ENCODE assay signal across 1 cellular context in genomic region chr19:35549174-35549788, GRCh38.
TF ChIP-seq lines count a peak whose summit lies in the region.

No MANE protein-coding gene starts in this region.

TF ChIP-seq in H1, 55 proteins besides CTCF, POLR2A, EP300 and RAD21:
- TF ChIP-seq GABPA (IDR thresholded peaks at IDR 0.05; ENCODE audit: borderline replicate concordance, insufficient read depth, low read length), result no peak
- no peak for TF ChIP-seq CTBP2 (IDR thresholded peaks at IDR 0.05; ENCODE audit: borderline replicate concordance, insufficient read depth, insufficient read length, low read length)
- 0 out of 2 replicates have a peak, but pooled peaks have one; percentile 33 for TF ChIP-seq TCF12 (IDR thresholded peaks at IDR 0.05; ENCODE audit: low read depth, low read length)
- TF ChIP-seq HDAC2 (IDR thresholded peaks at IDR 0.05; ENCODE audit: borderline replicate concordance in 1 of 2, low read depth in 2 of 2, low read length in 2 of 2), result no peak
- peak; percentile 34; the same call in 1 of the 2 replicates for TF ChIP-seq MAX (IDR thresholded peaks at IDR 0.05)
- TF ChIP-seq PHF8 (conservative IDR thresholded peaks at IDR 0.05; ENCODE audit: low read depth, low read length), result no peak
- no peak for TF ChIP-seq KDM1A (IDR thresholded peaks at IDR 0.05; ENCODE audit: borderline replicate concordance, low read length)
- TF ChIP-seq POLR2AphosphoS5 (IDR thresholded peaks at IDR 0.05; ENCODE audit: low read depth, low read length), result no peak
- TF ChIP-seq HDAC6 (IDR thresholded peaks at IDR 0.05; ENCODE audit: low read depth, low read length), result no peak
- peak in 1 of 2 experiments; percentile 64; a peak in 1 of 4 replicates for TF ChIP-seq SIN3A (conservative IDR thresholded peaks at IDR 0.05 in 1 of 2, IDR thresholded peaks at IDR 0.05 in 1 of 2; ENCODE audit: low read depth in 1 of 2, low read length in 2 of 2)
TF ChIP-seq in H1: peak in this region for 3.
